ENCODE assay signal across 33 cellular contexts in the genomic region with DNA sequence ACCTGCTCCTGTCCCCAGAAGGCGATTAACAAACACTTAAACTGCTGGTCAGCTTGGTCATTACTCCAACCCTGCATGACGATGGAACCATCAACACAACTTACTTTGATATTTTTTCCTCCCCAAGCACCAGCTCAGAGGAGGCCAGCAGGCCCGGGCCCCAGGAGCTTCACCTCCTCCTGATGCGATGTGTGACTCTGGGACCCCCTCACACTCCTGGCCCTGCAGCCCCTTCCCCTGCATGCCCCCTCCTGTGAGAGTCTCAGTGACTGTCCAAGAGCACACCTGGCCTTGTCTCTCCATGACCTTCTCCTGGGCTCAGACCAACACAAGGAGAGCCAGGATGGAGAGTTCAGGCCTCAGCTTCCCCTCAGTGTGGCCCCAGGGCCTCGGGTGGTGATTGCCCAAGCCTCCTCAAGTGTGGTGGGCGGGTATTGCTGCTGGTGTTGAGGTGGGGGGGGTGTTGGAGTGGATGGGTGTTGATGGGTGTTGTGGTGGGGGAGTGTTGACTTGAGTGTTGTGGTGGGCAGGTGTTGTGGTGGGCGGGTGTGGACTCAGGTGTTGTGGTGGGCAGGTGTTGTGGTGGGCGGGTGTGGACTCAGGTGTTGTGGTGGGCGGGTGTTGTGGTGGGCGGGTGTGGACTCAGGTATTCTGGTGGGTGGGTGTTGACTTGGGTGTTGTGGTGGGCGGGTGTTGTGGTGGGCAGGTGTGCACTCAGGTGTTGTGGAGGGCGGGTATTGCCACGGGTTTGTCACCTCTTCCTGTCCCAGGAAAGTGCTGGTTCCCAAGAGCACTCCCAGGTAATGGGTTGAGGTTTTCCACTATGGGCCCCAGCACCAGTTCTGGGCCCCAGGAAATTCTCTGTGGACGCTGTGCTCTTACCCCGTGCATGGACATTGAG.
"Had no signal": no experiment of that assay in that cellular context is flagged by ENCODE, and none has a peak within 500 bp of the region (broad histone marks: within the 10 kb centered on the region; RNA-seq: fewer than 3 reads in every experiment).

No MANE protein-coding gene starts in this region.

- H3K27ac ChIP-seq: left lung, lower lobe of right lung, neutrophil, ovary, prostate gland, skin epidermis, stomach, testis, thyroid gland, transverse colon, upper lobe of left lung, uterus had no signal

- H3K27me3 ChIP-seq: ovary, testis, thyroid gland, upper lobe of left lung, uterus had no signal

- H3K4me1 Mint-ChIP-seq: neural crest cell; stimulated activated naive B cell treated with anti-CD40 and anti-IgM and Interleukin-4, amounts not matched to agents 10 μg/mL and 1 μg/mL and 100 μg/mL, for 72 hours had no signal

- H3K4me3 Mint-ChIP-seq: naive thymus-derived CD4-positive, alpha-beta T cell; neural crest cell; stimulated activated naive B cell treated with anti-CD40 and anti-IgM and Interleukin-4, amounts not matched to agents 10 μg/mL and 1 μg/mL and 100 μg/mL, for 72 hours had no signal

- H3K27ac Mint-ChIP-seq: naive thymus-derived CD4-positive, alpha-beta T cell; stimulated activated naive B cell treated with anti-CD40 and anti-IgM and Interleukin-4, amounts not matched to agents 10 μg/mL and 1 μg/mL and 100 μg/mL, for 72 hours had no signal

- H3K36me3 Mint-ChIP-seq: stimulated activated naive B cell treated with anti-CD40 and anti-IgM and Interleukin-4, amounts not matched to agents 10 μg/mL and 1 μg/mL and 100 μg/mL, for 72 hours had no signal

- H3K4me1 ChIP-seq: left lung, lower lobe of right lung, prostate gland, stomach, testis, thyroid gland, transverse colon, upper lobe of left lung, uterus had no signal

- DNase-seq: head of caudate nucleus; hippocampal formation; kidney glomerular epithelial cell; left cardiac atrium; left lung; lower lobe of right lung; mammary epithelial cell; mesenchymal stem cell; midbrain; mucosa of descending colon; naive thymus-derived CD4-positive, alpha-beta T cell; occipital lobe; ovary; posterior cingulate gyrus; retina; right cardiac atrium; stimulated activated CD4-positive, alpha-beta T cell treated with anti-CD3 and anti-CD28 coated beads, Interleukin-12 subunit alpha, Interleukin-12 subunit beta, amount 100 ng/mL, for 4 hours; stimulated activated CD4-positive, alpha-beta T cell treated with anti-CD3 and anti-CD28 coated beads, Interleukin-15, amount 100 ng/mL, for 24 hours; stimulated activated CD4-positive, alpha-beta T cell treated with anti-CD3 and anti-CD28 coated beads, Interleukin-2, amount 100 ng/mL, for 24 hours; stimulated activated CD4-positive, alpha-beta T cell treated with anti-CD3 and anti-CD28 coated beads, Interleukin-4, amount 100 ng/mL, for 1 hour; stimulated activated naive B cell treated with anti-CD40 and anti-IgM and Interleukin-4, amounts not matched to agents 10 μg/mL and 1 μg/mL and 100 μg/mL, for 72 hours; stimulated activated naive CD8-positive, alpha-beta T cell treated with anti-CD3 and anti-CD28 coated beads, Interleukin-15, Interleukin-2, amounts not matched to agents 100 U/mL and 50 U/mL, for 24 hours; stomach; testis; thyroid gland; transverse colon; uterus had no signal

- H3K4me3 ChIP-seq: left lung, lower lobe of right lung, mucosa of descending colon, ovary, prostate gland, skin epidermis, stomach, testis, thyroid gland, transverse colon, upper lobe of left lung, uterus had no signal

- ATAC-seq: lower lobe of right lung; mucosa of descending colon; naive thymus-derived CD4-positive, alpha-beta T cell; sciatic nerve; stimulated activated naive B cell treated with anti-CD40 and anti-IgM and Interleukin-4, amounts not matched to agents 10 μg/mL and 1 μg/mL and 100 μg/mL, for 72 hours; stimulated activated naive CD8-positive, alpha-beta T cell treated with anti-CD3 and anti-CD28 coated beads, Interleukin-15, Interleukin-2, amounts not matched to agents 100 U/mL and 50 U/mL, for 24 hours had no signal

- H3K9me3 ChIP-seq: lower lobe of right lung, mucosa of descending colon, neutrophil, ovary, prostate gland, testis, thyroid gland, transverse colon, upper lobe of left lung, uterus had no signal

- H3K36me3 ChIP-seq: left lung, lower lobe of right lung, neutrophil, ovary, prostate gland, stomach, thyroid gland, transverse colon, upper lobe of left lung, uterus had no signal
